In the genomic region with DNA sequence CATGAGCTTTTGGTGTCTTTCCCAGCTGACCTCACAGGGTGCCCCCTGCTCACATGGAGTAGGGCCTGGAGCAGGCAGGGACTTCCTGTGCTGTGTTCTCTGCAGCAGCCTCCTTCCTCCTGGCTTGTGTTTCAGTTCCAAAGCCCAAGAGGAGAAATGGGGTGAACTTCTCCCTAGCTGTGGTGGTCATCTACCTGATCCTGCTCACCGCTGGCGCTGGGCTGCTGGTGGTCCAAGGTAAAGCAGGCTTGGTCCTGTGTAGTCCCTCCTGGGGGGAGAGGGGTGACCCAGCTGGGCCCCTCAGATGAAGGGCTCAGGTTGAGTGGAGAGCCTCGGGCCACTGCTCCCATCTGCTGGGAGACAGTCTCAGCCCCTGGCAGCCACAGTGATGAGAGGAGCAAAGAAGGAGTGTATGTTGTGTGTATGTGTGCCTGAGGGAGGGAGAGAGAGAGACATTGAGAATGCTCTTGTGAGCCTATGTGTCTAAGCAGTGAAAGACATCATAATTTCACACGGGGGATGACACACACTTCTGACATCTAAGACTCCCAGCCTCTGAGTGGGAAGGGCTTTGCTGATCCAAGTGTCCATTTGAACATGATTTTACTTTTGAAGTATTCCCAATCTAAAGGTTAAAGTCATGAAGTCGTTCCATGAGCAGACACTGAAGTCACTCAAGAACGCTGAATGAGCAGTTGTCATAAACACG, we compare ENCODE assay signal across 20 cellular contexts. TPM values are rescaled to one million over a fixed set of nuclear protein-coding genes. Genes with fewer than 3 reads are reported as not detected.
A peak's percentile ranks its signal among the peaks of the same experiment; 100 is the strongest.
DNase-seq lines count a peak whose midpoint lies in the region; ATAC-seq, FAIRE-seq and TF ChIP-seq lines count a peak whose summit lies in the region.
"Had no signal": no experiment of that assay in that cellular context is flagged by ENCODE, and none has a peak within 500 bp of the region (broad histone marks: within the 10 kb centered on the region; RNA-seq: fewer than 3 reads in every experiment).

No MANE protein-coding gene starts in this region.

- ATAC-seq in GM21390 (IDR thresholded peaks at IDR 0.05; ENCODE audit: unreplicated experiment): no peak
- ATAC-seq: A549 had no signal

- H3K23ac ChIP-seq in trophoblast cell (ENCODE audit: low read length): no peak overlapping the region

- H3K4me1 ChIP-seq in trophoblast cell (ENCODE audit: control insufficient read depth in 1 of 2, insufficient read depth in 2 of 2, low read length in 2 of 2): peaks cover 10% of the 10 kb centered on the region in 2 experiments

- H3K79me2 ChIP-seq in trophoblast cell (ENCODE audit: control insufficient read depth, insufficient read depth, low read length, poor library complexity): no peaks in the 10 kb centered on the region

- H3K27ac ChIP-seq in coronary artery (peak overlapping the region in 1 of 2 donors; percentile 62), trophoblast cell (ENCODE audit: low read depth, low read length) (no peak overlapping the region)
- H3K27ac ChIP-seq: A549 had no signal

- POLR2A ChIA-PET in GM10248 (lab: Yijun Ruan, JAX): no interaction called here

- H3K27me3 ChIP-seq in trophoblast cell (ENCODE audit: insufficient read depth, low read length): no peaks in the 10 kb centered on the region

- CTCF ChIA-PET in GM10248 (lab: Yijun Ruan, JAX): no interaction called here

- no peak overlapping the region for H3K14ac ChIP-seq in trophoblast cell (ENCODE audit: low read length)

- no peak overlapping the region for H2BK5ac ChIP-seq in trophoblast cell (ENCODE audit: low read depth, low read length, poor library complexity)

- H3K9me3 ChIP-seq in trophoblast cell (ENCODE audit: insufficient read depth, low read depth, low read length): peaks cover 4% of the 10 kb centered on the region
- H3K9me3 ChIP-seq: A549 had no signal

- H2AFZ ChIP-seq in trophoblast cell (ENCODE audit: insufficient read depth, low read length, poor library complexity): no peak overlapping the region

- H3K4me3 ChIP-seq in coronary artery (no peak overlapping the region), trophoblast cell (ENCODE audit: low read depth, low read length) (no peak overlapping the region)
- H3K4me3 ChIP-seq: A549 had no signal

- no peaks in the 10 kb centered on the region for H3K79me1 ChIP-seq in trophoblast cell (ENCODE audit: low read length)

- no peak overlapping the region for H4K12ac ChIP-seq in trophoblast cell (ENCODE audit: low read depth, low read length)

- H2AK5ac ChIP-seq in trophoblast cell (ENCODE audit: low read length): no peak overlapping the region

- no peak for FAIRE-seq in RCC 7860 (lab: Jason Lieb, UNC)
- FAIRE-seq: A549, G401.6, GM12892, HTR-8/SVneo had no signal

- H2BK120ac ChIP-seq in trophoblast cell (ENCODE audit: insufficient read depth, low read length, poor library complexity): no peak overlapping the region

- H3K18ac ChIP-seq in trophoblast cell (ENCODE audit: low read length): no peak overlapping the region

- no peak for TF ChIP-seq CTCF in GM10248 (IDR thresholded peaks at IDR 0.05; ENCODE audit: control extremely low read depth, extremely low read depth, low read depth, missing control alignments)
- no peak for TF ChIP-seq CTCF in coronary artery (IDR thresholded peaks at IDR 0.05)

- WGBS in trophoblast cell (ENCODE audit: extremely low coverage, insufficient coverage, insufficient read length): no CpG with 5 or more reads among the region's 7 CpGs

- no peak overlapping the region for H3K4ac ChIP-seq in trophoblast cell (ENCODE audit: low read depth, low read length)

- DNase-seq in GM10248 (ENCODE audit: extremely low spot score) (peak; percentile 1), coronary artery (ENCODE audit: low spot score) (peak; percentile 68), islet precursor cell (peak; percentile 37), trophoblast cell (peak; percentile 63 to 68), putamen (ENCODE audit: low spot score) (no peak), RCC 7860 (ENCODE audit: low spot score) (no peak), NCI-H524 treated with DMSO at 0.1 percent for 48 hours (lab: John Stamatoyannopoulos, UW) (no peak)
- DNase-seq: CD4-positive, alpha-beta T cell; DMS79 treated with DMSO at 0.1 percent for 48 hours; GOT3; HFFc6; NCI-H1436; NCI-H2081; NCI-H69; NK-92 treated with Interleukin-12 subunit alpha and Interleukin-12 subunit beta, amount 100 ng/mL, for 24 hours had no signal

- no peak overlapping the region for H3K4me2 ChIP-seq in trophoblast cell (ENCODE audit: low read length)
- H3K4me2 ChIP-seq: A549 had no signal

- no peak overlapping the region for H3K9ac ChIP-seq in trophoblast cell (ENCODE audit: low read length)

- no peak overlapping the region for H2BK12ac ChIP-seq in trophoblast cell (ENCODE audit: low read length)

- no peaks in the 10 kb centered on the region for H3K36me3 ChIP-seq in trophoblast cell (ENCODE audit: control insufficient read depth in 1 of 2, insufficient read depth in 2 of 2, low read length in 2 of 2)

- H4K91ac ChIP-seq in trophoblast cell (ENCODE audit: low read depth, low read length): no peak overlapping the region

- no peak overlapping the region for H4K8ac ChIP-seq in trophoblast cell (ENCODE audit: low read depth, low read length)

RNA-seq across cellular contexts. Expression of a gene that starts 27.2 kb away (rescaled TPM):
- polyA plus RNA-seq in trophoblast cell (2013): 0.07 and 0.08 TPM in 2 replicates

Comparison
In these comparisons a context has a peak if more than half of its experiments do, and no peak if none do; other contexts are left out.
1. DNase-seq: peak in GM10248 (single experiment), coronary artery (single experiment), islet precursor cell (single experiment) and trophoblast cell (2 of 2); none in putamen (single experiment), RCC 7860 (single experiment) and NCI-H524 treated with DMSO at 0.1 percent for 48 hours (single experiment).